ENCODE assay signal across 24 cellular contexts in genomic region chr11:30432177-30432576, GRCh38.
DNase-seq lines count a peak whose midpoint lies in the region; ATAC-seq and FAIRE-seq lines count a peak whose summit lies in the region.
"Had no signal": no experiment of that assay in that cellular context is flagged by ENCODE, and none has a peak within 500 bp of the region (broad histone marks: within the 10 kb centered on the region; RNA-seq: fewer than 3 reads in every experiment).

No MANE protein-coding gene starts in this region.

- H2BK5ac ChIP-seq in mesendoderm (ENCODE audit: low read length), result no peak overlapping the region

- peak; percentile 23 for FAIRE-seq in A204.1 (lab: Jason Lieb, UNC)
- FAIRE-seq: GM18507 had no signal

- no peak overlapping the region for H3K4me3 ChIP-seq in mesendoderm (ENCODE audit: low read length)
- no peak overlapping the region for H3K4me3 ChIP-seq in MG63
- H3K4me3 ChIP-seq: BLaER1, SK-N-MC, vagina had no signal

- WGBS in mesendoderm (ENCODE audit: extremely low coverage, insufficient coverage, low lambda C conversion rate), result no CpG with 5 or more reads among the region's 1 CpG

- DNase-seq in mesendoderm (no peak), MG63 (no peak), RKO (ENCODE audit: low spot score) (no peak), H4 (ENCODE audit: low spot score) (no peak)
- no peak for DNase-seq in activated CD4-positive, CD25-positive, alpha-beta regulatory T cell (lab: John Stamatoyannopoulos, UW)
- DNase-seq: ACHN; activated CD4-positive, alpha-beta T cell treated with anti-CD3 and anti-CD28 coated beads for 48 hours; activated T-cell treated with anti-CD3 and anti-CD28 coated beads, Interleukin-2, amount 50 U/mL, for 4 hours; COR-L47; DMS79 treated with DMSO at 0.1 percent for 48 hours; effector memory CD8-positive, alpha-beta T cell; mammary epithelial cell; NCI-H1694 treated with DMSO at 0.1 percent for 48 hours; NCI-H526 treated with DMSO at 0.1 percent for 48 hours; RPMI8226; stimulated activated CD4-positive, alpha-beta T cell treated with anti-CD3 and anti-CD28 coated beads, Interleukin-4, amount 100 ng/mL, for 1 hour had no signal

- no peak overlapping the region for H3K9ac ChIP-seq in mesendoderm (ENCODE audit: low read length)
- H3K9ac ChIP-seq: BLaER1 had no signal

- H3K27ac ChIP-seq in mesendoderm (ENCODE audit: low read depth, low read length), result no peak overlapping the region
- H3K27ac ChIP-seq: BLaER1, SK-N-MC, vagina had no signal

- H3K36me3 ChIP-seq in mesendoderm (ENCODE audit: control insufficient read depth, insufficient read depth, low read length) (no peaks in the 10 kb centered on the region), MG63 (no peaks in the 10 kb centered on the region)
- H3K36me3 ChIP-seq: BLaER1, vagina had no signal

- no peaks in the 10 kb centered on the region for H3K79me1 ChIP-seq in mesendoderm (ENCODE audit: low read length)

- H2BK15ac ChIP-seq in mesendoderm (replicated peaks; ENCODE audit: low read depth), result no peak overlapping the region

- no peak overlapping the region for H4K8ac ChIP-seq in mesendoderm (ENCODE audit: low read depth, low read length)

- H3K56ac ChIP-seq in mesendoderm (ENCODE audit: low read length), result no peak overlapping the region

- H3K27me3 ChIP-seq in mesendoderm (ENCODE audit: insufficient read depth, low read length, poor library complexity) (no peaks in the 10 kb centered on the region), MG63 (no peaks in the 10 kb centered on the region)
- H3K27me3 ChIP-seq: BLaER1, vagina had no signal

- H2AK5ac ChIP-seq in mesendoderm (ENCODE audit: low read length), result no peak overlapping the region

- no peak overlapping the region for H2BK120ac ChIP-seq in mesendoderm (ENCODE audit: low read depth, low read length)

- no peaks in the 10 kb centered on the region for H3K79me2 ChIP-seq in mesendoderm (ENCODE audit: control insufficient read depth, insufficient read depth, low read length)

- H3K9me3 ChIP-seq in MG63, result no peaks in the 10 kb centered on the region
- H3K9me3 ChIP-seq: BLaER1, vagina had no signal

- ATAC-seq in GM21526 (IDR thresholded peaks at IDR 0.05; ENCODE audit: low FRiP score, unreplicated experiment) (peak; percentile 53), HG03565 (IDR thresholded peaks at IDR 0.05; ENCODE audit: unreplicated experiment) (peak; percentile 47)
- ATAC-seq: activated T-cell treated with anti-CD3 and anti-CD28 coated beads, Interleukin-2, amount 50 U/mL, for 4 hours; stimulated activated memory B cell treated with anti-CD40 and anti-IgM and Interleukin-4, amounts not matched to agents 10 μg/mL and 1 μg/mL and 100 μg/mL, for 72 hours had no signal

- no peak overlapping the region for H3K23ac ChIP-seq in mesendoderm (ENCODE audit: low read length)

- H3K4ac ChIP-seq in mesendoderm (ENCODE audit: low read depth, low read length), result no peak overlapping the region

- H4K5ac ChIP-seq in mesendoderm (ENCODE audit: low read length), result no peak overlapping the region

- no peak overlapping the region for H3K4me2 ChIP-seq in mesendoderm (ENCODE audit: low read length)
- H3K4me2 ChIP-seq: BLaER1 had no signal

- H3K18ac ChIP-seq in mesendoderm (ENCODE audit: low read length), result peak overlapping the region; percentile 51

- peaks cover 5% of the 10 kb centered on the region for H3K4me1 ChIP-seq in mesendoderm (ENCODE audit: control insufficient read depth, low read depth, low read length)
- H3K4me1 ChIP-seq: BLaER1, vagina had no signal
